In genomic region chr12:123242083-123242904, GRCh38 we compare ENCODE assay signal across 9 cellular contexts. TPM values are rescaled to one million over a fixed set of nuclear protein-coding genes. Genes with fewer than 3 reads are reported as not detected.
DNase-seq lines count a peak whose midpoint lies in the region; ATAC-seq and TF ChIP-seq lines count a peak whose summit lies in the region.
"Had no signal": no experiment of that assay in that cellular context is flagged by ENCODE, and none has a peak within 500 bp of the region (broad histone marks: within the 10 kb centered on the region; RNA-seq: fewer than 3 reads in every experiment).

No MANE protein-coding gene starts in this region.

- no peak overlapping the region for H2BK12ac ChIP-seq in mesenchymal stem cell (ENCODE audit: low read length in 2 of 2)

- CTCF ChIA-PET in CD4-positive, alpha-beta T cell (lab: Charles Lee) = interaction anchor here (0.8 to 1.0 kb wide), 2 partner anchors 14 to 167 kb away, joined by 3 read pairs; no protein-coding TSS in a partner anchor

- ATAC-seq in CD4-positive, alpha-beta T cell (ENCODE audit: poor library complexity) = peak; percentile 71
- no peak for ATAC-seq in GM18520 (IDR thresholded peaks at IDR 0.05; ENCODE audit: unreplicated experiment)

- H3K27me3 Mint-ChIP-seq in CD4-positive, alpha-beta T cell = no peaks in the 10 kb centered on the region
- H3K27me3 Mint-ChIP-seq in activated naive CD8-positive, alpha-beta T cell treated with anti-CD3 and anti-CD28 coated beads for 36 hours = no peaks in the 10 kb centered on the region

- H2BK5ac ChIP-seq in mesenchymal stem cell (ENCODE audit: low read depth, low read length, poor library complexity, severe bottlenecking) = no peak overlapping the region

- H3K4me2 ChIP-seq in mesenchymal stem cell (ENCODE audit: low read length, poor library complexity, severe bottlenecking) = no peak overlapping the region

- H3K36me3 Mint-ChIP-seq in CD4-positive, alpha-beta T cell (ENCODE audit: low read depth) = peaks cover 53% of the 10 kb centered on the region
- peaks cover 54% of the 10 kb centered on the region for H3K36me3 Mint-ChIP-seq in activated naive CD8-positive, alpha-beta T cell treated with anti-CD3 and anti-CD28 coated beads for 36 hours

- intact Hi-C loops in CD4-positive, alpha-beta T cell (cut with DNase I, micrococcal nuclease) = no loop called here

- peak overlapping the region; percentile 27 for H3K4me3 Mint-ChIP-seq in CD4-positive, alpha-beta T cell
- no peak overlapping the region for H3K4me3 Mint-ChIP-seq in activated naive CD8-positive, alpha-beta T cell treated with anti-CD3 and anti-CD28 coated beads for 36 hours

- peak in 2 of 10 experiments; percentile 13 to 26 for DNase-seq in CD4-positive, alpha-beta T cell
- DNase-seq in NCI-H1105 (lab: John Stamatoyannopoulos, UW) (peak; percentile 43), mesenchymal stem cell (no peak), OCI-M1 (lab: John Stamatoyannopoulos, UW) (no peak), hippocampal formation (lab: John Stamatoyannopoulos, UW) (no peak)
- no peak for DNase-seq in activated naive CD8-positive, alpha-beta T cell treated with anti-CD3 and anti-CD28 coated beads for 36 hours
- no peak for DNase-seq in stimulated activated CD4-positive, alpha-beta T cell treated with anti-CD3 and anti-CD28 coated beads, Interleukin-1b, Interleukin-23, amount 100 ng/mL, for 48 hours
- DNase-seq: stimulated activated CD4-positive, alpha-beta T cell treated with anti-CD3 and anti-CD28 coated beads, Interleukin-4, amount 100 ng/mL, for 24 hours had no signal

- peaks cover 4% of the 10 kb centered on the region for H3K4me1 ChIP-seq in mesenchymal stem cell (ENCODE audit: control insufficient read depth, insufficient read depth, low read depth, low read length)

- peaks cover 24% of the 10 kb centered on the region for H3K79me1 ChIP-seq in mesenchymal stem cell (replicated peaks; ENCODE audit: low read length, poor library complexity, severe bottlenecking)

- H3K4ac ChIP-seq in mesenchymal stem cell (ENCODE audit: low read depth in 1 of 2, low read length in 2 of 2) = no peak overlapping the region

- H3K4me1 Mint-ChIP-seq in CD4-positive, alpha-beta T cell (ENCODE audit: low read depth) = peaks cover 67% of the 10 kb centered on the region
- H3K4me1 Mint-ChIP-seq in activated naive CD8-positive, alpha-beta T cell treated with anti-CD3 and anti-CD28 coated beads for 36 hours = peaks cover 45% of the 10 kb centered on the region

- no peaks in the 10 kb centered on the region for H3K27me3 ChIP-seq in CD4-positive, alpha-beta T cell (ENCODE audit: control insufficient read depth, insufficient read depth, low read length)
- no peaks in the 10 kb centered on the region for H3K27me3 ChIP-seq in mesenchymal stem cell (ENCODE audit: control insufficient read depth in 1 of 2, insufficient read depth in 1 of 2, low read length in 2 of 2)

- POLR2A ChIA-PET in CD4-positive, alpha-beta T cell (lab: Charles Lee) = interaction anchor here (0.6 to 4.7 kb wide), 6 partner anchors 10 to 200 kb away, joined by 3 to 65 read pairs (median 3); partner anchors contain the start of genes MPHOSPH9 and MTRFR

- no peak overlapping the region for H2AK5ac ChIP-seq in mesenchymal stem cell (ENCODE audit: low read length, severe bottlenecking)

- H3K18ac ChIP-seq in mesenchymal stem cell (ENCODE audit: low read depth in 1 of 2, low read length in 2 of 2) = no peak overlapping the region

- no peak overlapping the region for H3K14ac ChIP-seq in mesenchymal stem cell (ENCODE audit: low read length in 2 of 2)

- TF ChIP-seq CTCF in CD4-positive, alpha-beta T cell (IDR thresholded peaks at IDR 0.05) = no peak

- peak overlapping the region; percentile 13 for H3K9ac ChIP-seq in mesenchymal stem cell (ENCODE audit: low read length)

- no peak overlapping the region for H2BK15ac ChIP-seq in mesenchymal stem cell (ENCODE audit: low read depth, poor library complexity, severe bottlenecking)

- no peak overlapping the region for H4K8ac ChIP-seq in mesenchymal stem cell (ENCODE audit: low read length)

- H3K36me3 ChIP-seq in mesenchymal stem cell (ENCODE audit: control insufficient read depth in 1 of 2, insufficient read depth in 2 of 2, low read depth in 1 of 2, low read length in 2 of 2) = peaks cover 17 to 24% of the 10 kb centered on the region in 2 experiments

- WGBS in mesenchymal stem cell = 80% methylated on average over 11 of the region's 11 CpGs

- H4K91ac ChIP-seq in mesenchymal stem cell (ENCODE audit: low read length) = peak overlapping the region; percentile 27

- H3K27ac Mint-ChIP-seq in CD4-positive, alpha-beta T cell = peak overlapping the region; percentile 84
- peak overlapping the region; percentile 75 for H3K27ac Mint-ChIP-seq in activated naive CD8-positive, alpha-beta T cell treated with anti-CD3 and anti-CD28 coated beads for 36 hours

- H3K27ac ChIP-seq in CD4-positive, alpha-beta T cell (ENCODE audit: low read depth, low read length) = peak overlapping the region; percentile 29
- no peak overlapping the region for H3K27ac ChIP-seq in mesenchymal stem cell (ENCODE audit: low read length, poor library complexity, severe bottlenecking)

- H3K4me3 ChIP-seq in mesenchymal stem cell (ENCODE audit: insufficient read depth in 1 of 2, low read depth in 1 of 2, low read length in 2 of 2) = no peak overlapping the region

- no peak overlapping the region for H3K23ac ChIP-seq in mesenchymal stem cell (ENCODE audit: low read length in 2 of 2)

- no peak overlapping the region for H2AFZ ChIP-seq in mesenchymal stem cell (ENCODE audit: low read depth, low read length)

- H3K9me3 Mint-ChIP-seq in CD4-positive, alpha-beta T cell = no peaks in the 10 kb centered on the region
- H3K9me3 Mint-ChIP-seq in activated naive CD8-positive, alpha-beta T cell treated with anti-CD3 and anti-CD28 coated beads for 36 hours = no peaks in the 10 kb centered on the region

- H2BK120ac ChIP-seq in mesenchymal stem cell (ENCODE audit: low read depth, low read length) = no peak overlapping the region

- no peaks in the 10 kb centered on the region for H3K9me3 ChIP-seq in CD4-positive, alpha-beta T cell (ENCODE audit: control insufficient read depth, low read length)
- H3K9me3 ChIP-seq in mesenchymal stem cell (ENCODE audit: control insufficient read depth, low read length) = no peaks in the 10 kb centered on the region

RNA-seq across cellular contexts. Expression of gene MTRFR, which starts 9.1 kb away (rescaled TPM):
- 10 to 100 TPM; 43.2 to 44.5 TPM for total RNA-seq in CD4-positive, alpha-beta T cell
- 10 to 100 TPM; 23.5 to 27.2 TPM for total RNA-seq in activated naive CD8-positive, alpha-beta T cell treated with anti-CD3 and anti-CD28 coated beads for 36 hours
- polyA plus RNA-seq in mesenchymal stem cell (2013, experiment 1 of 2) = 11.6 TPM
- polyA plus RNA-seq in mesenchymal stem cell (2013, experiment 2 of 2) = 12.5 TPM

RNA-seq across cellular contexts. Expression of gene MPHOSPH9, which starts 9.4 kb away (rescaled TPM):
- total RNA-seq in CD4-positive, alpha-beta T cell = 10 to 100 TPM; 80.9 to 84.5 TPM
- 10 to 100 TPM; 81.8 to 84.0 TPM for total RNA-seq in activated naive CD8-positive, alpha-beta T cell treated with anti-CD3 and anti-CD28 coated beads for 36 hours
- 10.9 TPM for polyA plus RNA-seq in mesenchymal stem cell (2013, experiment 1 of 2)
- 11.2 TPM for polyA plus RNA-seq in mesenchymal stem cell (2013, experiment 2 of 2)

RNA-seq across cellular contexts. Expression of gene CDK2AP1, which starts 29.4 kb away (rescaled TPM):
- 1 to 10 TPM; 2.9 to 3.5 TPM for total RNA-seq in CD4-positive, alpha-beta T cell
- total RNA-seq in activated naive CD8-positive, alpha-beta T cell treated with anti-CD3 and anti-CD28 coated beads for 36 hours = 100 to 1,000 TPM; 121 to 128 TPM
- polyA plus RNA-seq in mesenchymal stem cell (2013, experiment 1 of 2) = 339 TPM
- 346 TPM for polyA plus RNA-seq in mesenchymal stem cell (2013, experiment 2 of 2)

Comparison
In these comparisons a context has a peak if more than half of its experiments do, and no peak if none do; other contexts are left out.
1. RNA of gene CDK2AP1, which starts 29.4 kb away (total RNA-seq): 121 to 128 TPM in activated naive CD8-positive, alpha-beta T cell treated with anti-CD3 and anti-CD28 coated beads for 36 hours; 2.9 to 3.5 TPM in CD4-positive, alpha-beta T cell; every median in the first group is over 10 times any median in the second.